Comparison of ENCODE assay signal across 1 cellular context in genomic region chr3:14627815-14628214, GRCh38.
TF ChIP-seq lines count a peak whose summit lies in the region.

No MANE protein-coding gene starts in this region.

TF ChIP-seq in H1, 55 proteins besides CTCF, POLR2A, EP300 and RAD21 (continued from another document):
- TF ChIP-seq PHF8 (conservative IDR thresholded peaks at IDR 0.05; ENCODE audit: low read depth, low read length), result no peak
- TF ChIP-seq CREB1 (IDR thresholded peaks at IDR 0.05), result no peak
